ENCODE assay signal across 9 cellular contexts in the genomic region with DNA sequence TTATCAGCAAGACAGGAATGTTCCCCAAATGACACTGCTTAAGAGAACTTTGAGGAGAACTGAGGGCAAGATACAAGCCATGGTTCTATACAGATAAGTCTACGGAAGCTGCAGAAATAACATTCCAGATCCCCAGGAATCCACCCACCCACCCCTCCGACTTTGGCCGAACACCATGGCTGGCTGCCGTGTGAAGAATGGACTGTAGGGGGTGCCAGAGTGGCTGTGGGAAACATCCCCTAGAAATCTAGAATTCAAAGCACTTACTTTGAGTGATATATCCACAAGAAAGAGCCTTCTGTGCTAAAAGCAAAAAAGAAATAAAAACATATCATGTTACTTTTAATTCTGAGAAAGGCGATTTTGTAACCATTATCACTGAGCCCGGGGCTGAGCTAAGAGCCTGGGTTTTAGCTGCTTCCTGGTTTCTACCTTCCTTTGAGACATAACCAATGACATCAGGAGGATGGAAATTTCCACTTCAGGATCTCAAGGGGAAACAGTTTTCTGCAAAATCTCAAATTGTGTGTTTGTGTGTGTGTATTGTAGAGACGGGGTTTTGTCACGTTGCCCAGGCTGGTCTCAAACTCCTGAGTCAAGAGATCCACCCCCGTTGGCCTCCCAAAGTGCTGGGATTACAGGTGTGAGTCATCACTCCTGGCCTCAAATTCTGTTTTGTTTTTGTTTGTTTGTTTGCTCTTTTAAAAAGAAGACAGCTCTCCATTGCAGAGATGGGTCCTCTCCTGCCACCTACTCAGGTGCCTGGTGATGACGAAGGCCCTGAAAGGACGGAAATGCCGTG. TPM values are rescaled to one million over a fixed set of nuclear protein-coding genes. Genes with fewer than 3 reads are reported as not detected.
A peak's percentile ranks its signal among the peaks of the same experiment; 100 is the strongest.
DNase-seq lines count a peak whose midpoint lies in the region; ATAC-seq and TF ChIP-seq lines count a peak whose summit lies in the region.
"Had no signal": no experiment of that assay in that cellular context is flagged by ENCODE, and none has a peak within 500 bp of the region (broad histone marks: within the 10 kb centered on the region; RNA-seq: fewer than 3 reads in every experiment).

No MANE protein-coding gene starts in this region.

- H3K27ac Mint-ChIP-seq in HFFc6: no peak overlapping the region
- H3K27ac Mint-ChIP-seq in activated CD4-positive, alpha-beta memory T cell treated with anti-CD3 and anti-CD28 coated beads for 36 hours: no peak overlapping the region
- no peak overlapping the region for H3K27ac Mint-ChIP-seq in stimulated activated naive CD8-positive, alpha-beta T cell treated with anti-CD3 and anti-CD28 coated beads, Interleukin-15, amount 100 ng/mL, for 72 hours

- intact Hi-C loops in activated CD4-positive, alpha-beta memory T cell treated with anti-CD3 and anti-CD28 coated beads for 36 hours (cut with micrococcal nuclease): no loop called here
- intact Hi-C loops in left ventricle myocardium superior (cut with micrococcal nuclease): no loop called here

- H3K9me3 Mint-ChIP-seq in HFFc6: no peaks in the 10 kb centered on the region
- no peaks in the 10 kb centered on the region for H3K9me3 Mint-ChIP-seq in activated CD4-positive, alpha-beta memory T cell treated with anti-CD3 and anti-CD28 coated beads for 36 hours
- H3K9me3 Mint-ChIP-seq in stimulated activated naive CD8-positive, alpha-beta T cell treated with anti-CD3 and anti-CD28 coated beads, Interleukin-15, amount 100 ng/mL, for 72 hours: no peaks in the 10 kb centered on the region
- no peaks in the 10 kb centered on the region for H3K9me3 Mint-ChIP-seq in activated T-cell treated with anti-CD3 and anti-CD28 coated beads, Interleukin-2, amount 50 U/mL, for 4 hours
- H3K9me3 Mint-ChIP-seq: IgD-negative memory B cell had no signal

- peak; percentile 77 for TF ChIP-seq CTCF in HFFc6 (IDR thresholded peaks at IDR 0.05)
- no peak; the same call in none of the 2 replicates for TF ChIP-seq CTCF in RWPE1 (conservative IDR thresholded peaks at IDR 0.05; ENCODE audit: low read depth)

- ATAC-seq in left ventricle myocardium superior: peak; percentile 68
- peak; percentile 43 for ATAC-seq in stimulated activated naive CD8-positive, alpha-beta T cell treated with anti-CD3 and anti-CD28 coated beads, Interleukin-15, amount 100 ng/mL, for 72 hours
- ATAC-seq in HG03175 (IDR thresholded peaks at IDR 0.05; ENCODE audit: unreplicated experiment): no peak
- ATAC-seq in activated T-cell treated with anti-CD3 and anti-CD28 coated beads, Interleukin-2, amount 50 U/mL, for 4 hours: no peak

- H3K4me1 Mint-ChIP-seq in HFFc6 (ENCODE audit: low read depth): no peaks in the 10 kb centered on the region
- peaks cover 2% of the 10 kb centered on the region for H3K4me1 Mint-ChIP-seq in activated CD4-positive, alpha-beta memory T cell treated with anti-CD3 and anti-CD28 coated beads for 36 hours (ENCODE audit: low read depth)
- peaks cover 9% of the 10 kb centered on the region for H3K4me1 Mint-ChIP-seq in stimulated activated naive CD8-positive, alpha-beta T cell treated with anti-CD3 and anti-CD28 coated beads, Interleukin-15, amount 100 ng/mL, for 72 hours
- H3K4me1 Mint-ChIP-seq in activated T-cell treated with anti-CD3 and anti-CD28 coated beads, Interleukin-2, amount 50 U/mL, for 4 hours (ENCODE audit: low read depth): peaks cover 1% of the 10 kb centered on the region
- H3K4me1 Mint-ChIP-seq: IgD-negative memory B cell had no signal

- CTCF ChIA-PET in activated CD4-positive, alpha-beta memory T cell treated with anti-CD3 and anti-CD28 coated beads for 36 hours (lab: Charles Lee): interaction anchor here (0.8 to 3.0 kb wide), 9 partner anchors 10 to 252 kb away, joined by 3 to 15 read pairs (median 3); no protein-coding TSS in a partner anchor
- CTCF ChIA-PET in RWPE1 (lab: Yijun Ruan, JAX): interaction anchor here (0.6 to 1.2 kb wide), 3 partner anchors 9 to 260 kb away, joined by 3 to 5 read pairs (median 4); no protein-coding TSS in a partner anchor

- no peaks in the 10 kb centered on the region for H3K36me3 Mint-ChIP-seq in HFFc6 (ENCODE audit: low read depth)
- no peaks in the 10 kb centered on the region for H3K36me3 Mint-ChIP-seq in activated CD4-positive, alpha-beta memory T cell treated with anti-CD3 and anti-CD28 coated beads for 36 hours
- peaks cover 1% of the 10 kb centered on the region for H3K36me3 Mint-ChIP-seq in activated T-cell treated with anti-CD3 and anti-CD28 coated beads, Interleukin-2, amount 50 U/mL, for 4 hours (ENCODE audit: insufficient read depth)
- H3K36me3 Mint-ChIP-seq: IgD-negative memory B cell had no signal

- peaks cover 25% of the 10 kb centered on the region for H3K27me3 Mint-ChIP-seq in HFFc6 (ENCODE audit: insufficient read depth)
- peaks cover 31% of the 10 kb centered on the region for H3K27me3 Mint-ChIP-seq in activated CD4-positive, alpha-beta memory T cell treated with anti-CD3 and anti-CD28 coated beads for 36 hours
- peaks cover 20% of the 10 kb centered on the region for H3K27me3 Mint-ChIP-seq in stimulated activated naive CD8-positive, alpha-beta T cell treated with anti-CD3 and anti-CD28 coated beads, Interleukin-15, amount 100 ng/mL, for 72 hours
- H3K27me3 Mint-ChIP-seq in activated T-cell treated with anti-CD3 and anti-CD28 coated beads, Interleukin-2, amount 50 U/mL, for 4 hours (ENCODE audit: low read depth): peaks cover 31% of the 10 kb centered on the region

- DNase-seq in CMK (ENCODE audit: low read depth) (peak; percentile 56), HFFc6 (no peak), left ventricle myocardium superior (peak; percentile 76), RWPE1 (ENCODE audit: low spot score) (no peak)
- DNase-seq in activated CD4-positive, alpha-beta memory T cell treated with anti-CD3 and anti-CD28 coated beads for 36 hours: peak; percentile 44
- DNase-seq in stimulated activated naive CD8-positive, alpha-beta T cell treated with anti-CD3 and anti-CD28 coated beads, Interleukin-15, amount 100 ng/mL, for 72 hours: peak; percentile 20 to 25
- no peak for DNase-seq in activated T-cell treated with anti-CD3 and anti-CD28 coated beads, Interleukin-2, amount 50 U/mL, for 4 hours

- POLR2A ChIA-PET in activated CD4-positive, alpha-beta memory T cell treated with anti-CD3 and anti-CD28 coated beads for 36 hours (lab: Charles Lee): no interaction called here
- POLR2A ChIA-PET in RWPE1 (lab: Yijun Ruan, JAX; ENCODE audit: low non-redundant PET): no interaction called here

- no peak overlapping the region for H3K27ac ChIP-seq in RWPE1

- H3K4me3 Mint-ChIP-seq in HFFc6: no peak overlapping the region
- H3K4me3 Mint-ChIP-seq in activated CD4-positive, alpha-beta memory T cell treated with anti-CD3 and anti-CD28 coated beads for 36 hours: no peak overlapping the region
- no peak overlapping the region for H3K4me3 Mint-ChIP-seq in stimulated activated naive CD8-positive, alpha-beta T cell treated with anti-CD3 and anti-CD28 coated beads, Interleukin-15, amount 100 ng/mL, for 72 hours
- no peak overlapping the region for H3K4me3 Mint-ChIP-seq in activated T-cell treated with anti-CD3 and anti-CD28 coated beads, Interleukin-2, amount 50 U/mL, for 4 hours
- H3K4me3 Mint-ChIP-seq: IgD-negative memory B cell had no signal

RNA-seq across cellular contexts. Expression of a gene that starts 36.4 kb away (rescaled TPM):
- total RNA-seq in HFFc6 (2021; fragmentation: NEBNext Ultra II Directional; extraction: Animal tissue kit (Norgen Biotek cat#: 25700)): not detected
- not detected for total RNA-seq in activated CD4-positive, alpha-beta memory T cell treated with anti-CD3 and anti-CD28 coated beads for 36 hours
- total RNA-seq in left ventricle myocardium superior: 28.3 TPM
- total RNA-seq in activated T-cell treated with anti-CD3 and anti-CD28 coated beads, Interleukin-2, amount 50 U/mL, for 4 hours: not detected

Comparison
In these comparisons a context has a peak if more than half of its experiments do, and no peak if none do; other contexts are left out.
1. DNase-seq: peak in CMK (single experiment), activated CD4-positive, alpha-beta memory T cell treated with anti-CD3 and anti-CD28 coated beads for 36 hours (single experiment), left ventricle myocardium superior (single experiment) and stimulated activated naive CD8-positive, alpha-beta T cell treated with anti-CD3 and anti-CD28 coated beads, Interleukin-15, amount 100 ng/mL, for 72 hours (2 of 2); none in HFFc6 (single experiment), RWPE1 (single experiment) and activated T-cell treated with anti-CD3 and anti-CD28 coated beads, Interleukin-2, amount 50 U/mL, for 4 hours (single experiment).
2. ATAC-seq: peak in left ventricle myocardium superior (single experiment) and stimulated activated naive CD8-positive, alpha-beta T cell treated with anti-CD3 and anti-CD28 coated beads, Interleukin-15, amount 100 ng/mL, for 72 hours (single experiment); none in HG03175 (single experiment) and activated T-cell treated with anti-CD3 and anti-CD28 coated beads, Interleukin-2, amount 50 U/mL, for 4 hours (0 of 2).
3. RNA of a gene that starts 36.4 kb away (total RNA-seq): 28.3 TPM in left ventricle myocardium superior (single experiment); not detected in HFFc6, not detected in activated CD4-positive, alpha-beta memory T cell treated with anti-CD3 and anti-CD28 coated beads for 36 hours and not detected in activated T-cell treated with anti-CD3 and anti-CD28 coated beads, Interleukin-2, amount 50 U/mL, for 4 hours; every median in the first group is over 10 times any median in the second.